26 cellular contexts compared by ENCODE assay signal in the genomic region with DNA sequence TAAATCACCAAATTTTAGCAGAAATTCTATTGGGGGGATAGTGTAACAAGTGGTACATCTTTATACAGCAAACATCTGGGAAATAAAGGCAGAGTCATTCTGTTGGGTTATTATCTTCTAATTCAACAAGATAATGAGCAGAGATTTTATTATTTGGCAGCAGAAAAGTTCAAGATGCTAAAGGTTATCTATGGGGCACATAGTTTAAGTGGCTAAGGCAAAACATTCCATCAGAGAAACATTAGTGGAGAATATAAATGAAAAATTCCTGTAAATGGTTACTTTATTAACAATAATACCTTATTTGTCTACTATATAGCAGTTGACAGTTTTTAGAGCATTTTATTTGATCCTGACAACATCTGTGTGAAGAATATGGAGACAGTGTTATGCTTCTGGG.
"Had no signal": no experiment of that assay in that cellular context is flagged by ENCODE, and none has a peak within 500 bp of the region (broad histone marks: within the 10 kb centered on the region; RNA-seq: fewer than 3 reads in every experiment).

No MANE protein-coding gene starts in this region.

- H3K4me1 ChIP-seq: colonic mucosa, esophagus muscularis mucosa, esophagus squamous epithelium, gastrocnemius medialis, gastroesophageal sphincter, heart left ventricle, heart right ventricle had no signal

- H3K4me2 ChIP-seq: hepatocyte had no signal

- H3K27ac Mint-ChIP-seq: dendritic cell treated with granulocyte-macrophage colony-stimulating factor and Interleukin-4, amounts not matched to agents 40 ng/mL and 50 ng/mL, for 4 days; effector memory CD8-positive, alpha-beta T cell; endodermal cell had no signal

- DNase-seq: colonic mucosa; cortex of kidney; dermis blood vessel endothelial cell; dorsolateral prefrontal cortex; effector CD4-positive, alpha-beta T cell; effector CD8-positive, alpha-beta T cell; effector memory CD4-positive, alpha-beta T cell; effector memory CD8-positive, alpha-beta T cell; endodermal cell; erythroblast; esophagus squamous epithelium; foreskin fibroblast; foreskin melanocyte; gastrocnemius medialis; glutamatergic neuron; head of caudate nucleus; heart left ventricle; heart right ventricle had no signal

- H3K27me3 Mint-ChIP-seq: dendritic cell treated with granulocyte-macrophage colony-stimulating factor and Interleukin-4, amounts not matched to agents 40 ng/mL and 50 ng/mL, for 4 days; effector memory CD8-positive, alpha-beta T cell had no signal

- H3K4me3 Mint-ChIP-seq: dendritic cell treated with granulocyte-macrophage colony-stimulating factor and Interleukin-4, amounts not matched to agents 40 ng/mL and 50 ng/mL, for 4 days; effector memory CD8-positive, alpha-beta T cell; endodermal cell had no signal

- H3K4me3 ChIP-seq: colonic mucosa, coronary artery, dorsolateral prefrontal cortex, esophagus muscularis mucosa, esophagus squamous epithelium, gastrocnemius medialis, gastroesophageal sphincter, heart left ventricle, heart right ventricle, hepatocyte had no signal

- H3K27ac ChIP-seq: colonic mucosa, coronary artery, dorsolateral prefrontal cortex, epithelial cell of prostate, esophagus muscularis mucosa, esophagus squamous epithelium, foreskin keratinocyte, gastrocnemius medialis, gastroesophageal sphincter, heart left ventricle, heart right ventricle, hepatocyte had no signal

- H3K4me1 Mint-ChIP-seq: endodermal cell had no signal

- H3K79me2 ChIP-seq: hepatocyte had no signal

- H3K36me3 ChIP-seq: colonic mucosa, esophagus muscularis mucosa, esophagus squamous epithelium, gastrocnemius medialis, gastroesophageal sphincter, heart left ventricle, heart right ventricle had no signal

- ATAC-seq: effector memory CD8-positive, alpha-beta T cell; esophagus mucosa; foreskin keratinocyte; gastrocnemius medialis; gastroesophageal sphincter; heart left ventricle; heart right ventricle had no signal

- H2AFZ ChIP-seq: hepatocyte had no signal

- H3K9me3 ChIP-seq: colonic mucosa, esophagus muscularis mucosa, esophagus squamous epithelium, gastrocnemius medialis, gastroesophageal sphincter, heart left ventricle, heart right ventricle had no signal

- H3K27me3 ChIP-seq: colonic mucosa, dorsolateral prefrontal cortex, esophagus muscularis mucosa, esophagus squamous epithelium, foreskin keratinocyte, gastrocnemius medialis, gastroesophageal sphincter, heart left ventricle, heart right ventricle, hepatocyte had no signal

- H3K9me3 Mint-ChIP-seq: endodermal cell had no signal
